In the genomic region with DNA sequence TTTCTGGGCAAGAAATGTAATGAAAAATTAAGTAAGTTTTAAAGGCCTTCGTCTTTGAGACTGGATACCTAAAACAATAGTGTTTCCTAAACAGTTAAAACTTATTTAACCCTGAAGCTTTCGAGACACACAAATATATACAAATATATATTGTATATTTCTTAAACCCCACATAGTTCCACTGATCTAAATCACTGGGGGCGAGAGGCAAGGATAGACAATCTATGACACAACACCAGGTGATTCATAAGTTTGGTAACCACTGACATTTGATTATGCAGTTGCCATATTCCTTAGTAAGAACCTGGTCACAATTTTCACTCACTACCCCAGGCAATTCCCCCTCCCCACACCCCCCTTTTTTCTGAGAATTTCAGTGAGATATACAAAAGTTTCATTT, we compare ENCODE assay signal across 8 cellular contexts. TPM values are rescaled to one million over a fixed set of nuclear protein-coding genes. Genes with fewer than 3 reads are reported as not detected.
A peak's percentile ranks its signal among the peaks of the same experiment; 100 is the strongest.
DNase-seq lines count a peak whose midpoint lies in the region; ATAC-seq and TF ChIP-seq lines count a peak whose summit lies in the region.

No MANE protein-coding gene starts in this region.

- TF ChIP-seq CTCF in HL-60 (IDR thresholded peaks at IDR 0.05; ENCODE audit: insufficient read depth, low read length) (no peak), suprapubic skin (IDR thresholded peaks at IDR 0.05) (no peak)

- H3K4me1 ChIP-seq in ACC112 (ENCODE audit: control insufficient read depth, insufficient read depth, low read length, unreplicated experiment): peaks cover 27% of the 10 kb centered on the region
- peaks cover 40% of the 10 kb centered on the region for H3K4me1 ChIP-seq in iPS-18a (ENCODE audit: control insufficient read depth, low read depth, low read length)
- H3K4me1 ChIP-seq in suprapubic skin: peaks cover 48% of the 10 kb centered on the region

- H3K9ac ChIP-seq in iPS-18a (ENCODE audit: low read length): peak overlapping the region; percentile 82

- 35% methylated on average over 3 of the region's 3 CpGs for whole genome bisulfite sequencing in suprapubic skin

- DNase-seq in HL-60 (ENCODE audit: low read depth in 1 of 2, low spot score in 1 of 2) (peak in 1 of 2 experiments; percentile 27), suprapubic skin (ENCODE audit: low spot score in 2 of 2) (no peak), COR-L47 (lab: John Stamatoyannopoulos, UW) (no peak), NCI-H2227 (lab: John Stamatoyannopoulos, UW; ENCODE audit: unreplicated experiment) (no peak)
- peak; percentile 22 for DNase-seq in activated naive CD4-positive, alpha-beta T cell treated with anti-CD3 and anti-CD28 coated beads, Interleukin-2, amount 10 ng/mL, durations not matched to agents 7 days and 5 days

- no peaks in the 10 kb centered on the region for H3K27me3 Mint-ChIP-seq in activated naive CD4-positive, alpha-beta T cell treated with anti-CD3 and anti-CD28 coated beads, Interleukin-2, amount 10 ng/mL, durations not matched to agents 7 days and 5 days

- peaks cover 49% of the 10 kb centered on the region for H3K4me1 Mint-ChIP-seq in activated naive CD4-positive, alpha-beta T cell treated with anti-CD3 and anti-CD28 coated beads, Interleukin-2, amount 10 ng/mL, durations not matched to agents 7 days and 5 days

- H3K4me3 ChIP-seq in ACC112 (ENCODE audit: low read depth, low read length): peak overlapping the region; percentile 85
- peak overlapping the region; percentile 58 for H3K4me3 ChIP-seq in HL-60 (replicated peaks; ENCODE audit: insufficient read depth, low read length)
- H3K4me3 ChIP-seq in iPS-18a (ENCODE audit: low read length): peak overlapping the region; percentile 91
- peak overlapping the region; percentile 58 for H3K4me3 ChIP-seq in suprapubic skin

- TF ChIP-seq POLR2A in suprapubic skin (IDR thresholded peaks at IDR 0.05): no peak

- TF ChIP-seq EP300 in suprapubic skin (IDR thresholded peaks at IDR 0.05): no peak

- no peak overlapping the region for H2AFZ ChIP-seq in ACC112 (ENCODE audit: low read length, unreplicated experiment)

- peaks cover 55% of the 10 kb centered on the region for H3K79me2 ChIP-seq in ACC112 (ENCODE audit: control insufficient read depth, insufficient read depth, low read length, unreplicated experiment)

- H3K9me3 ChIP-seq in iPS-18a (ENCODE audit: control insufficient read depth, low read depth, low read length) (no peaks in the 10 kb centered on the region), suprapubic skin (no peaks in the 10 kb centered on the region)

- H3K27ac Mint-ChIP-seq in activated naive CD4-positive, alpha-beta T cell treated with anti-CD3 and anti-CD28 coated beads, Interleukin-2, amount 10 ng/mL, durations not matched to agents 7 days and 5 days: peak overlapping the region; percentile 97

- H3K9me3 Mint-ChIP-seq in activated naive CD4-positive, alpha-beta T cell treated with anti-CD3 and anti-CD28 coated beads, Interleukin-2, amount 10 ng/mL, durations not matched to agents 7 days and 5 days: no peaks in the 10 kb centered on the region

- ATAC-seq in GM19397 (IDR thresholded peaks at IDR 0.05; ENCODE audit: unreplicated experiment): no peak

- H3K27ac ChIP-seq in ACC112 (ENCODE audit: low read depth, low read length): peak overlapping the region; percentile 64
- peak overlapping the region; percentile 76 for H3K27ac ChIP-seq in HL-60 (replicated peaks)
- H3K27ac ChIP-seq in iPS-18a (ENCODE audit: low read length): peak overlapping the region; percentile 85
- H3K27ac ChIP-seq in suprapubic skin: no peak overlapping the region

- H3K36me3 ChIP-seq in ACC112 (ENCODE audit: insufficient read depth, low read length): peaks cover 7% of the 10 kb centered on the region
- H3K36me3 ChIP-seq in iPS-18a (ENCODE audit: control insufficient read depth, low read depth, low read length): no peaks in the 10 kb centered on the region
- no peaks in the 10 kb centered on the region for H3K36me3 ChIP-seq in suprapubic skin

- peak overlapping the region; percentile 89 for H3K4me3 Mint-ChIP-seq in activated naive CD4-positive, alpha-beta T cell treated with anti-CD3 and anti-CD28 coated beads, Interleukin-2, amount 10 ng/mL, durations not matched to agents 7 days and 5 days

- H3K36me3 Mint-ChIP-seq in activated naive CD4-positive, alpha-beta T cell treated with anti-CD3 and anti-CD28 coated beads, Interleukin-2, amount 10 ng/mL, durations not matched to agents 7 days and 5 days: peaks cover 45% of the 10 kb centered on the region

- CTCF ChIA-PET in activated naive CD4-positive, alpha-beta T cell treated with anti-CD3 and anti-CD28 coated beads, Interleukin-2, amount 10 ng/mL, durations not matched to agents 7 days and 5 days (lab: Charles Lee): no interaction called here

- H3K27me3 ChIP-seq in ACC112 (ENCODE audit: insufficient read depth, low read length): no peaks in the 10 kb centered on the region
- no peaks in the 10 kb centered on the region for H3K27me3 ChIP-seq in HL-60 (ENCODE audit: insufficient read depth, poor library complexity, severe bottlenecking)
- no peaks in the 10 kb centered on the region for H3K27me3 ChIP-seq in iPS-18a (ENCODE audit: control insufficient read depth, insufficient read depth, low read length)
- H3K27me3 ChIP-seq in suprapubic skin: no peaks in the 10 kb centered on the region

RNA-seq across cellular contexts. Expression of a gene that starts 55.3 kb away (rescaled TPM):
- total RNA-seq in suprapubic skin: 10 to 100 TPM; 21.7 to 42.1 (median 33.1) TPM
